Comparison of ENCODE assay signal across 8 cellular contexts in the genomic region with DNA sequence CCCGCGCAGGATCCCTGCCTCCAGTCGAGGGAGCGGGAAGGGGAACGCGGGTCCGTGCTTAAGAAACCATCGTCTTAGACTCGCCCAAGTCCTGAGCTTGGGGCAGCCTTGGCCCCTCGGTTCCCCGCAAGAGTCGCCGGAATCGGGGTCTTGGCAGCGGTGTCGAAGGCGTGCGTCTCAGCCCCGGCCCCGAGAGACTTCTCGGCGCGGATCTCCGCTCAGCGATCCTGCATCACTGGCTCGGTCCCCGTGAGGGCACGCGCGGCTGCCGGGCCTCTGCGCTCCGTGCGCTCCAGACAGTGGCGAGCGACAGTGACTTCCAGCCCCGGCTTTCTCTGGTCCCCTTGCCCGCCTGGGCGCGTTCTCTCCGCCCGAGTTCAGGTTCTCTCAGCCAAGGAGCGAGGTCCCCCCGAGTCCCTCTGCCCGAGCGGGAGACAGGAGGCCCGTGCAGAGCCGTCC. TPM values are rescaled to one million over a fixed set of nuclear protein-coding genes. Genes with fewer than 3 reads are reported as not detected.
DNase-seq lines count a peak whose midpoint lies in the region; ATAC-seq and TF ChIP-seq lines count a peak whose summit lies in the region.

No MANE protein-coding gene starts in this region.

- TF ChIP-seq POLR2A in vagina (IDR thresholded peaks at IDR 0.05) = no peak

- H3K4me1 ChIP-seq in vagina = peaks cover 15% of the 10 kb centered on the region

- TF ChIP-seq CTCF in dorsolateral prefrontal cortex (IDR thresholded peaks at IDR 0.05 in 54 of 56, conservative IDR thresholded peaks at IDR 0.05 in 2 of 56; ENCODE audit: low read depth in 1 of 56, partially characterized antibody in 56 of 56) (no peak), mesothelial cell of epicardium (IDR thresholded peaks at IDR 0.05; ENCODE audit: unreplicated experiment) (no peak), vagina (IDR thresholded peaks at IDR 0.05) (no peak)

- DNase-seq in Right ventricle myocardium inferior (ENCODE audit: missing footprints) (no peak), cardiac septum (ENCODE audit: low spot score) (no peak), dorsolateral prefrontal cortex (no peak), mesothelial cell of epicardium (ENCODE audit: low spot score in 2 of 2, unreplicated experiment in 2 of 2) (no peak), vagina (ENCODE audit: extremely low spot score in 2 of 2) (no peak), NCI-H187 treated with DMSO at 0.1 percent for 48 hours (lab: John Stamatoyannopoulos, UW) (no peak)

- H3K36me3 Mint-ChIP-seq in mesothelial cell of epicardium = no peaks in the 10 kb centered on the region

- ATAC-seq in Right ventricle myocardium inferior = peak; percentile 39
- ATAC-seq in GM19395 (IDR thresholded peaks at IDR 0.05; ENCODE audit: unreplicated experiment) = no peak
- no peak for ATAC-seq in HG02870 (IDR thresholded peaks at IDR 0.05; ENCODE audit: unreplicated experiment)

- no peaks in the 10 kb centered on the region for H3K9me3 Mint-ChIP-seq in mesothelial cell of epicardium

- H3K27me3 ChIP-seq in dorsolateral prefrontal cortex (peaks cover 3 to 86% (median 56%) of the 10 kb centered on the region in 45 donors), vagina (peaks cover 3% of the 10 kb centered on the region)

- peaks cover 54% of the 10 kb centered on the region for H3K27me3 Mint-ChIP-seq in mesothelial cell of epicardium (ENCODE audit: low read depth)

- no peaks in the 10 kb centered on the region for H3K36me3 ChIP-seq in vagina

- H3K4me3 ChIP-seq in dorsolateral prefrontal cortex = peak overlapping the region in 56 of 59 donors; percentile 4 to 60 (median 38)
- H3K4me3 ChIP-seq in vagina = peak overlapping the region; percentile 58 to 75

- H3K9me3 ChIP-seq in vagina = no peaks in the 10 kb centered on the region

- intact Hi-C loops in Right ventricle myocardium inferior (cut with DNase I) (no loop called here), cardiac septum (cut with DNase I) (loop anchor here (5.0 to 10.0 kb wide), 2 partner anchors 326 to 603 kb away; no protein-coding TSS in a partner anchor), dorsolateral prefrontal cortex (cut with DNase I) (no loop called here), vagina (cut with DNase I) (no loop called here)

- peak overlapping the region; percentile 69 for H3K4me3 Mint-ChIP-seq in mesothelial cell of epicardium

- no peak overlapping the region for H3K27ac ChIP-seq in dorsolateral prefrontal cortex
- H3K27ac ChIP-seq in vagina = peak overlapping the region; percentile 89

- no peak overlapping the region for H3K27ac Mint-ChIP-seq in mesothelial cell of epicardium

- peaks cover 39% of the 10 kb centered on the region for H3K4me1 Mint-ChIP-seq in mesothelial cell of epicardium

RNA-seq across cellular contexts. Expression of gene HS3ST3A1, which starts 0.4 kb away (rescaled TPM):
- 0.57 TPM for total RNA-seq in Right ventricle myocardium inferior
- total RNA-seq in cardiac septum = 3.2 TPM
- total RNA-seq in dorsolateral prefrontal cortex = 1 to 10 TPM in 37 of 120 experiments, under 1 TPM in 70, not detected in 13; 0.21 to 3.5 (median 0.80) TPM
- 8.8 to 10.2 TPM (median 10.2 TPM) in 3 replicates for total RNA-seq in mesothelial cell of epicardium
- total RNA-seq in vagina = 8.6 TPM
